Comparison of ENCODE assay signal across 9 cellular contexts in genomic region chr20:34675561-34675960, GRCh38. TPM values are rescaled to one million over a fixed set of nuclear protein-coding genes. Genes with fewer than 3 reads are reported as not detected.
DNase-seq lines count a peak whose midpoint lies in the region; ATAC-seq and TF ChIP-seq lines count a peak whose summit lies in the region.
"Had no signal": no experiment of that assay in that cellular context is flagged by ENCODE, and none has a peak within 500 bp of the region (broad histone marks: within the 10 kb centered on the region; RNA-seq: fewer than 3 reads in every experiment).

No MANE protein-coding gene starts in this region.

- H3K9me3 ChIP-seq in osteoblast (ENCODE audit: low read depth, low read length) (no peaks in the 10 kb centered on the region), prostate gland (no peaks in the 10 kb centered on the region)

- peaks cover 22% of the 10 kb centered on the region for H3K79me2 ChIP-seq in osteoblast (ENCODE audit: insufficient read depth, low read length)

- no peaks in the 10 kb centered on the region for H3K27me3 Mint-ChIP-seq in activated CD4-positive, alpha-beta T cell treated with anti-CD3 and anti-CD28 coated beads for 36 hours
- no peaks in the 10 kb centered on the region for H3K27me3 Mint-ChIP-seq in effector memory CD8-positive, alpha-beta T cell

- no peak for DNase-seq in activated CD4-positive, alpha-beta T cell treated with anti-CD3 and anti-CD28 coated beads for 36 hours
- no peak for DNase-seq in activated CD4-positive, alpha-beta T cell treated with anti-CD3 and anti-CD28 coated beads, Interleukin-2, amount 50 U/mL, for 4 hours
- DNase-seq in NCI-H69 (lab: John Stamatoyannopoulos, UW) (peak; percentile 30), osteoblast (ENCODE audit: insufficient read length, low spot score, missing footprints) (no peak), DMS153 treated with DMSO at 0.1 percent for 48 hours (lab: John Stamatoyannopoulos, UW; ENCODE audit: unreplicated experiment) (no peak), prostate gland (ENCODE audit: low spot score) (no peak), EL (no peak)
- DNase-seq in effector memory CD8-positive, alpha-beta T cell, result no peak
- DNase-seq: activated CD4-positive, CD25-positive, alpha-beta regulatory T cell had no signal

- H3K36me3 Mint-ChIP-seq in activated CD4-positive, alpha-beta T cell treated with anti-CD3 and anti-CD28 coated beads for 36 hours (ENCODE audit: low read depth), result peaks cover 4% of the 10 kb centered on the region
- peaks cover 10% of the 10 kb centered on the region for H3K36me3 Mint-ChIP-seq in effector memory CD8-positive, alpha-beta T cell (ENCODE audit: insufficient read depth)

- no peak for TF ChIP-seq POLR2A in prostate gland (IDR thresholded peaks at IDR 0.05)

- TF ChIP-seq CTCF in osteoblast (IDR thresholded peaks at IDR 0.05; ENCODE audit: extremely low read depth, low read depth, low read length) (no peak), prostate gland (IDR thresholded peaks at IDR 0.05) (no peak)

- WGBS in prostate gland, result 14% methylated on average over 3 of the region's 3 CpGs

- H3K4me1 Mint-ChIP-seq in activated CD4-positive, alpha-beta T cell treated with anti-CD3 and anti-CD28 coated beads for 36 hours, result peaks cover 29% of the 10 kb centered on the region
- peaks cover 6 to 16% of the 10 kb centered on the region in 2 donors for H3K4me1 Mint-ChIP-seq in effector memory CD8-positive, alpha-beta T cell (ENCODE audit: low read depth in 2 of 2)

- peak overlapping the region; percentile 99 for H3K4me2 ChIP-seq in osteoblast (ENCODE audit: insufficient read depth, low read length)

- no peaks in the 10 kb centered on the region for H3K27me3 ChIP-seq in osteoblast (ENCODE audit: insufficient read depth, low read length)
- H3K27me3 ChIP-seq in prostate gland (replicated peaks; ENCODE audit: insufficient read depth), result no peaks in the 10 kb centered on the region

- H3K4me3 Mint-ChIP-seq in activated CD4-positive, alpha-beta T cell treated with anti-CD3 and anti-CD28 coated beads for 36 hours, result peak overlapping the region; percentile 97
- peak overlapping the region; percentile 95 to 98 for H3K4me3 Mint-ChIP-seq in effector memory CD8-positive, alpha-beta T cell

- no peaks in the 10 kb centered on the region for H3K9me3 Mint-ChIP-seq in activated CD4-positive, alpha-beta T cell treated with anti-CD3 and anti-CD28 coated beads for 36 hours (ENCODE audit: low read depth)
- H3K9me3 Mint-ChIP-seq in effector memory CD8-positive, alpha-beta T cell, result no peaks in the 10 kb centered on the region

- intact Hi-C loops in activated CD4-positive, alpha-beta T cell treated with anti-CD3 and anti-CD28 coated beads for 36 hours (cut with DNase I, micrococcal nuclease), result no loop called here
- intact Hi-C loops in prostate gland (cut with DNase I), result no loop called here

- H3K4me1 ChIP-seq in osteoblast (ENCODE audit: insufficient read depth, low read length), result peaks cover 9% of the 10 kb centered on the region
- H3K4me1 ChIP-seq in prostate gland (replicated peaks), result no peaks in the 10 kb centered on the region

- H2AFZ ChIP-seq in osteoblast (ENCODE audit: low read length), result no peak overlapping the region

- H3K36me3 ChIP-seq in osteoblast (ENCODE audit: insufficient read depth, low read length) (no peaks in the 10 kb centered on the region), prostate gland (no peaks in the 10 kb centered on the region)

- H3K27ac ChIP-seq in osteoblast (ENCODE audit: low read depth, low read length) (no peak overlapping the region), prostate gland (no peak overlapping the region)

- POLR2A ChIA-PET in activated CD4-positive, alpha-beta T cell treated with anti-CD3 and anti-CD28 coated beads for 36 hours (lab: Charles Lee), result interaction anchor here (0.6 to 0.7 kb wide), 3 partner anchors 31 to 117 kb away, joined by 3 to 8 read pairs (median 3); partner anchors contain the start of gene MAP1LC3A

- H3K4me3 ChIP-seq in osteoblast (ENCODE audit: insufficient read depth, low read length) (no peak overlapping the region), prostate gland (no peak overlapping the region)

- no peak overlapping the region for H3K27ac Mint-ChIP-seq in activated CD4-positive, alpha-beta T cell treated with anti-CD3 and anti-CD28 coated beads for 36 hours
- no peak overlapping the region for H3K27ac Mint-ChIP-seq in effector memory CD8-positive, alpha-beta T cell

- ATAC-seq in activated CD4-positive, alpha-beta T cell treated with anti-CD3 and anti-CD28 coated beads for 36 hours, result no peak
- ATAC-seq in effector memory CD8-positive, alpha-beta T cell (replicated peaks), result no peak

- CTCF ChIA-PET in activated CD4-positive, alpha-beta T cell treated with anti-CD3 and anti-CD28 coated beads for 36 hours (lab: Charles Lee), result interaction anchor here (0.6 to 1.1 kb wide), 2 partner anchors 22 to 563 kb away, joined by 3 read pairs; partner anchors contain the start of gene EIF2S2

- no peaks in the 10 kb centered on the region for H4K20me1 ChIP-seq in osteoblast (ENCODE audit: insufficient read depth, low read length)

RNA-seq across cellular contexts. Expression of gene PIGU, which starts 1.3 kb away (rescaled TPM):
- 10 to 100 TPM; 21.1 to 28.2 TPM for total RNA-seq in activated CD4-positive, alpha-beta T cell treated with anti-CD3 and anti-CD28 coated beads for 36 hours
- total RNA-seq in osteoblast (8.3 and 9.0 TPM in 2 replicates), prostate gland (10 to 100 TPM; 18.2 to 26.4 TPM)

RNA-seq across cellular contexts. Expression of gene TP53INP2, which starts 28.6 kb away (rescaled TPM):
- total RNA-seq in activated CD4-positive, alpha-beta T cell treated with anti-CD3 and anti-CD28 coated beads for 36 hours, result 1 to 10 TPM; 2.2 to 2.3 TPM
- total RNA-seq in osteoblast (7.7 and 8.0 TPM in 2 replicates), prostate gland (10 to 100 TPM; 26.0 to 39.4 TPM)
